ENCODE assay signal across 20 cellular contexts in genomic region chr6:328924-329323, GRCh38. TPM values are rescaled to one million over a fixed set of nuclear protein-coding genes. Genes with fewer than 3 reads are reported as not detected.
A peak's percentile ranks its signal among the peaks of the same experiment; 100 is the strongest.
DNase-seq lines count a peak whose midpoint lies in the region; ATAC-seq, FAIRE-seq and TF ChIP-seq lines count a peak whose summit lies in the region.
"Had no signal": no experiment of that assay in that cellular context is flagged by ENCODE, and none has a peak within 500 bp of the region (broad histone marks: within the 10 kb centered on the region; RNA-seq: fewer than 3 reads in every experiment).

No MANE protein-coding gene starts in this region.

- H3K27ac ChIP-seq in KMS-11, result peak overlapping the region; percentile 92
- peak overlapping the region; percentile 97 for H3K27ac ChIP-seq in GM12878 (ENCODE audit: control insufficient read depth, insufficient read depth)
- H3K27ac ChIP-seq: HL-60 had no signal

- H3K27me3 Mint-ChIP-seq in activated CD8-positive, alpha-beta T cell treated with anti-CD3 and anti-CD28 coated beads, Interleukin-2, amount 10 ng/mL, durations not matched to agents 7 days and 5 days (ENCODE audit: low read depth), result no peaks in the 10 kb centered on the region
- H3K27me3 Mint-ChIP-seq: CD8-positive, alpha-beta memory T cell had no signal

- TF ChIP-seq EP300 in GM12878 (IDR thresholded peaks at IDR 0.05; ENCODE audit: borderline replicate concordance in 1 of 2, control insufficient read depth in 1 of 2, low read depth in 2 of 2, low read length in 2 of 2), result peak in 1 of 2 experiments; percentile 42; a peak in 1 of 4 replicates

- H3K9me3 Mint-ChIP-seq in activated CD8-positive, alpha-beta T cell treated with anti-CD3 and anti-CD28 coated beads, Interleukin-2, amount 10 ng/mL, durations not matched to agents 7 days and 5 days (ENCODE audit: insufficient read depth), result no peaks in the 10 kb centered on the region
- H3K9me3 Mint-ChIP-seq: CD8-positive, alpha-beta memory T cell had no signal

- H3K4me1 Mint-ChIP-seq in activated CD8-positive, alpha-beta T cell treated with anti-CD3 and anti-CD28 coated beads, Interleukin-2, amount 10 ng/mL, durations not matched to agents 7 days and 5 days (ENCODE audit: low read depth), result peaks cover 2% of the 10 kb centered on the region
- H3K4me1 Mint-ChIP-seq: CD8-positive, alpha-beta memory T cell had no signal

- H2AFZ ChIP-seq in KMS-11 (ENCODE audit: low read depth) (no peak overlapping the region), GM12878 (ENCODE audit: control insufficient read depth, low read depth, low read length) (no peak overlapping the region)

- H3K4me3 ChIP-seq in KMS-11 (IDR thresholded peaks at IDR 0.05; ENCODE audit: insufficient read depth, low read depth, low read length), result no peak overlapping the region
- peak overlapping the region; percentile 37 for H3K4me3 ChIP-seq in GM12878

- RAD21 ChIA-PET in GM12878 (lab: Charles Lee; ENCODE audit: unreplicated experiment), result interaction anchor here (1.0 to 8.2 kb wide), 18 partner anchors 11 to 196 kb away, joined by 3 to 170 read pairs (median 14); partner anchors contain the start of genes DUSP22 and IRF4

- POLR2A ChIA-PET in GM12878 (lab: Charles Lee), result interaction anchor here (1.2 to 8.4 kb wide), 13 partner anchors 9 to 110 kb away, joined by 3 to 165 read pairs (median 6); partner anchors contain the start of gene DUSP22
- POLR2A ChIA-PET in HEK293T (lab: Yijun Ruan, JAX), result no interaction called here
- POLR2A ChIA-PET in activated CD8-positive, alpha-beta T cell treated with anti-CD3 and anti-CD28 coated beads, Interleukin-2, amount 10 ng/mL, durations not matched to agents 7 days and 5 days (lab: Charles Lee), result interaction anchor here (1.0 kb wide), 1 partner anchor 63 kb away, joined by 4 read pairs; no protein-coding TSS in a partner anchor

- H3K36me3 Mint-ChIP-seq in activated CD8-positive, alpha-beta T cell treated with anti-CD3 and anti-CD28 coated beads, Interleukin-2, amount 10 ng/mL, durations not matched to agents 7 days and 5 days (ENCODE audit: low read depth), result peaks cover 2% of the 10 kb centered on the region

- H3K4me2 ChIP-seq in KMS-11 (peak overlapping the region; percentile 86), GM12878 (ENCODE audit: control insufficient read depth, insufficient read depth) (peak overlapping the region; percentile 80)

- TF ChIP-seq CTCF in KMS-11 (conservative IDR thresholded peaks at IDR 0.05; ENCODE audit: low read depth, low read length) (no peak), GM12878 (IDR thresholded peaks at IDR 0.05 in 2 of 3, conservative IDR thresholded peaks at IDR 0.05 in 1 of 3; ENCODE audit: control insufficient read depth in 2 of 3, extremely low read depth in 1 of 3, insufficient read depth in 1 of 3, low read depth in 3 of 3, low read length in 3 of 3) (no peak)

- ATAC-seq in Right ventricle myocardium superior (ENCODE audit: poor library complexity), result no peak
- ATAC-seq in GM12878, result peak; percentile 2
- ATAC-seq in activated CD8-positive, alpha-beta T cell treated with anti-CD3 and anti-CD28 coated beads, Interleukin-2, amount 10 ng/mL, durations not matched to agents 7 days and 5 days, result no peak
- ATAC-seq: PC-3 had no signal

- peaks cover 25% of the 10 kb centered on the region for H3K79me2 ChIP-seq in KMS-11 (ENCODE audit: insufficient read depth, low read depth)
- H3K79me2 ChIP-seq in GM12878 (ENCODE audit: control insufficient read depth, insufficient read depth, low read length), result peaks cover 77% of the 10 kb centered on the region

- intact Hi-C loops in cardiac septum (cut with DNase I) (no loop called here), Right ventricle myocardium superior (cut with DNase I) (no loop called here), GM12878 (cut with micrococcal nuclease; ENCODE audit: unreplicated experiment) (loop anchor here (1.0 kb wide), 2 partner anchors 37 to 101 kb away; partner anchors contain the start of gene DUSP22)

- TF ChIP-seq POLR2A in GM12878 (IDR thresholded peaks at IDR 0.05; ENCODE audit: low read depth, low read length), result no peak

- H3K9ac ChIP-seq in KMS-11 (peak overlapping the region; percentile 66; the same call in 1 of the 2 replicates), GM12878 (ENCODE audit: control insufficient read depth, insufficient read depth, low read length) (peak overlapping the region; percentile 51)

- BruUV-seq in GM12878 (replicated peaks; lab: Mats Ljungman, UMichigan), result TSS peak; percentile 45

- FAIRE-seq in GM12878 (lab: Jason Lieb, UNC), result peak; percentile 27
- FAIRE-seq: A204.1, HTR-8/SVneo had no signal

- peak; percentile 63 for DNase-seq in cardiac septum (ENCODE audit: low spot score)
- no peak for DNase-seq in Right ventricle myocardium superior
- no peak for DNase-seq in GM12878 (ENCODE audit: low read depth, low spot score)
- DNase-seq in HEK293T (ENCODE audit: extremely low spot score), result no peak
- no peak for DNase-seq in CD1c-positive myeloid dendritic cell (ENCODE audit: extremely low spot score)
- no peak for DNase-seq in HUDEP-2 (lab: John Stamatoyannopoulos, UW; ENCODE audit: unreplicated experiment in 76 of 76)
- no peak for DNase-seq in activated CD8-positive, alpha-beta T cell treated with anti-CD3 and anti-CD28 coated beads, Interleukin-2, amount 10 ng/mL, durations not matched to agents 7 days and 5 days
- DNase-seq: CD8-positive, alpha-beta memory T cell; DMS53; H9; NCI-H1105; NCI-H1694; NCI-H2081 treated with DMSO at 0.1 percent for 48 hours; NCI-H510A; NCI-H774; PC-3 had no signal

- H4K20me1 ChIP-seq in KMS-11 (ENCODE audit: insufficient read depth), result no peaks in the 10 kb centered on the region
- H4K20me1 ChIP-seq in GM12878 (ENCODE audit: control insufficient read depth, insufficient read depth), result no peaks in the 10 kb centered on the region

- H3K36me3 ChIP-seq in KMS-11 (ENCODE audit: insufficient read depth), result no peaks in the 10 kb centered on the region
- H3K36me3 ChIP-seq in GM12878 (ENCODE audit: control insufficient read depth in 2 of 2, insufficient read depth in 2 of 2, low read length in 1 of 2), result peaks cover 20 to 22% of the 10 kb centered on the region in 2 experiments

- H3K4me1 ChIP-seq in KMS-11 (ENCODE audit: low read depth, poor library complexity, severe bottlenecking) (peaks cover 99% of the 10 kb centered on the region), GM12878 (ENCODE audit: control insufficient read depth, insufficient read depth, low read length) (peaks cover 85% of the 10 kb centered on the region)

- no peaks in the 10 kb centered on the region for H3K9me3 ChIP-seq in GM12878 (replicated peaks; ENCODE audit: control insufficient read depth, insufficient read depth, low read length)

- TF ChIP-seq RAD21 in GM12878 (IDR thresholded peaks at IDR 0.05; ENCODE audit: insufficient read depth, low read depth, low read length), result no peak

- H3K4me3 Mint-ChIP-seq in activated CD8-positive, alpha-beta T cell treated with anti-CD3 and anti-CD28 coated beads, Interleukin-2, amount 10 ng/mL, durations not matched to agents 7 days and 5 days, result no peak overlapping the region
- H3K4me3 Mint-ChIP-seq: CD8-positive, alpha-beta memory T cell; H9 had no signal

- in situ Hi-C loops in GM12878 (cut with MboI), result no loop called here

- CTCF ChIA-PET in GM12878 (lab: Yijun Ruan, JAX) (interaction anchor here (1.1 to 8.5 kb wide), 12 partner anchors 9 to 102 kb away, joined by 3 to 83 read pairs (median 8); partner anchors contain the start of gene DUSP22), HEK293T (lab: Yijun Ruan, JAX) (interaction anchor here (1.2 kb wide), 1 partner anchor 19 kb away, joined by 5 read pairs; no protein-coding TSS in a partner anchor)
- CTCF ChIA-PET in activated CD8-positive, alpha-beta T cell treated with anti-CD3 and anti-CD28 coated beads, Interleukin-2, amount 10 ng/mL, durations not matched to agents 7 days and 5 days (lab: Charles Lee), result interaction anchor here (1.4 to 2.3 kb wide), 2 partner anchors 11 to 16 kb away, joined by 3 to 7 read pairs; no protein-coding TSS in a partner anchor

- SMC1A ChIA-PET in GM12878 (lab: Charles Lee; ENCODE audit: uncharacterized antibody, unreplicated experiment), result interaction anchor here (1.0 to 17.1 kb wide), 17 partner anchors 10 to 140 kb away, joined by 3 to 707 read pairs (median 8); partner anchors contain the start of gene IRF4

- H3K27ac Mint-ChIP-seq in activated CD8-positive, alpha-beta T cell treated with anti-CD3 and anti-CD28 coated beads, Interleukin-2, amount 10 ng/mL, durations not matched to agents 7 days and 5 days, result no peak overlapping the region
- H3K27ac Mint-ChIP-seq: CD8-positive, alpha-beta memory T cell; H9 had no signal

- H3K27me3 ChIP-seq in KMS-11 (ENCODE audit: insufficient read depth, low read depth) (no peaks in the 10 kb centered on the region), GM12878 (replicated peaks in 1 of 2; ENCODE audit: control insufficient read depth in 2 of 2, insufficient read depth in 2 of 2, low read length in 1 of 2) (no peaks in the 10 kb centered on the region)

- 13% methylated on average over 7 of the region's 7 CpGs for WGBS in GM12878 (ENCODE audit: insufficient coverage, insufficient replicate concordance, low lambda C conversion rate, missing lambda C conversion rate)

TF ChIP-seq in GM12878, 131 proteins besides CTCF, POLR2A, EP300 and RAD21 (continues in another document):
- TF ChIP-seq NR2F1 (conservative IDR thresholded peaks at IDR 0.05), result peak; percentile 51; the same call in 1 of the 2 replicates

TF ChIP-seq in HEK293T, 16 proteins besides CTCF, POLR2A, EP300 and RAD21 (continues in another document):
- no peak for TF ChIP-seq LEF1 (IDR thresholded peaks at IDR 0.05; ENCODE audit: borderline replicate concordance)
- no peak for TF ChIP-seq FOXA1 (IDR thresholded peaks at IDR 0.05)

RNA-seq across cellular contexts. Expression of gene DUSP22, which starts 36.6 kb away (rescaled TPM):
- total RNA-seq in cardiac septum (49.2 TPM), Right ventricle myocardium superior (50.5 TPM), GM12878 (2014; rRNA removed) (113 and 123 TPM in 2 replicates), GM12878 (2014; rRNA removed; fragmentation: Illumina TruSeq; extraction: Trizol) (80.6 and 83.3 TPM in 2 replicates), GM12878 (2021) (125 and 130 TPM in 2 replicates)
- 632 and 708 TPM in 2 replicates for total RNA-seq in GM12878 (2013; cell fraction: nucleolus; rRNA removed)
- 128 TPM for polyA plus RNA-seq in GM12878 (2011; ENCODE audit: low read depth)
- polyA plus RNA-seq in GM12878 (2011; rRNA removed) (78.9 and 80.1 TPM in 2 replicates), GM12878 (2014; fragmentation: Illumina TruSeq; extraction: Trizol) (87.9 and 101 TPM in 2 replicates), GM12878 (2014; fragmentation: Nextera tagmentation; extraction: Ambion mirVana) (10 to 100 TPM; 93.4 to 99.7 TPM), GM12878 (2014; rRNA removed) (138 and 147 TPM in 2 replicates), GM12878 (2016; fragmentation: Nextera tagmentation; extraction: Ambion mirVana) (100 to 1,000 TPM; 150 to 156 TPM)
- polyA plus RNA-seq in GM12878 (2011; cell fraction: cytosol; rRNA removed), result 109 and 115 TPM in 2 replicates
- 359 and 389 TPM in 2 replicates for polyA plus RNA-seq in GM12878 (2011; cell fraction: nucleus; rRNA removed)
- 121 and 164 TPM in 2 replicates for polyA plus RNA-seq in GM12878 (2012)
- polyA minus RNA-seq in GM12878 (2011; rRNA and poly(A)+ RNA removed), result 84.5 and 84.7 TPM in 2 replicates
- 15.5 and 16.8 TPM in 2 replicates for polyA minus RNA-seq in GM12878 (2011; cell fraction: cytosol; rRNA and poly(A)+ RNA removed)
- polyA minus RNA-seq in GM12878 (2011; cell fraction: nucleus; rRNA and poly(A)+ RNA removed), result 118 and 156 TPM in 2 replicates
- 10 to 100 TPM; 32.6 to 33.2 TPM for total RNA-seq in activated CD8-positive, alpha-beta T cell treated with anti-CD3 and anti-CD28 coated beads, Interleukin-2, amount 10 ng/mL, durations not matched to agents 7 days and 5 days
